In the genomic region with DNA sequence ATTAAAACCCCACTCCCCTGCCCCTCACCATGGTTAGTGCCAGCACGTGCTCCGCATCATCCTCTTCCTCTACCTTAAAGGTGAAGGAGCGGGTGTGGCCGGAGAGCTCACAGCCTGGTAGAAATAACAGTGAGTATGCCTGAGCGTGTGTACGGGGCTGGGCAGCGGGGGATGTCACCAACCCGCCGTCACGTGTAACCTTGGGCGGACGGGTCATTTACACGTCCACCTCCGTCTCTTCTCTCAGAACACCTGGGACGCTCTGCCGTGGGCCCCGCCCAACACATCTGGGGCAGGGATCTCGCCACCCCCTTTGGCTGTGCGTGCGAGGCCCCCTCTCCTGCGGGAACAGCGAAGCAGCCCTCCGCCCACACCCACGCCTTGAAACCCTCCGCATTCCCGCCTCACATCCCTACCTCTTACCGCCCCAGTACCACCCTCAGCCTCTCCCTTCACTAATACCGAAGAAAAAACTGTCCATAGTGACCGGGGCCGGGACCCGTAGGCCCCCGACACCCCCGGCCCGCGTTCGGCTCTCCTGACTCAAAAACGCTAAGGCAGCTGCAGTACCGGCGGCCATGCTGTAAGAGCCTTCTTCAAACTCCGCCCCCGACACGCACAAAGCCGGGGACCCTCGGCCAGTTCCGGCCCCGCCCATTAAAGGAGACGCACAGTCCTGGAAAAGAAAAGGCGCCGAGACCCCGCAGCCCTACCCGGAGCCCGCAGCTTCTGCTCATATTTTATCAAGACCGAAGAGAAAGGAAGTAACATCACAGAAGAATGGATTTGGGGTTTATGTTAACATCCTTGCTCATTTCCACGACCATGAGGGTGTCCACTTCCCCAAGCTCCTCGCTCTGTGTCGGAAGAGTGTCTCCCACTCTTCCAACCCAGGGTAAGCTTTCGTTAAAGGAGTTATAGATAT, we compare ENCODE assay signal across 8 cellular contexts. TPM values are rescaled to one million over a fixed set of nuclear protein-coding genes. Genes with fewer than 3 reads are reported as not detected.
DNase-seq lines count a peak whose midpoint lies in the region; ATAC-seq and TF ChIP-seq lines count a peak whose summit lies in the region.

TSS of gene NPM3 (minus strand) at position 636 of the 925 bp plus-strand sequence. CDS start at position 580, 56 bp downstream.

- peak within 1 kb of the TSS; percentile 74 for H3K4me3 ChIP-seq in SJCRH30
- H3K4me3 ChIP-seq in neuron (ENCODE audit: low read length), result peak within 1 kb of the TSS; percentile 73
- H3K4me3 ChIP-seq in stomach smooth muscle (ENCODE audit: low read length in 2 of 2), result peak within 1 kb of the TSS; percentile 86 to 89

- in situ Hi-C loops in Caki2 (cut with HindIII; ENCODE audit: low pct_unique_long_range_greater_than_20kb, low sequenced_read_pairs), result no loop called here

- no peak for TF ChIP-seq CTCF in foreskin keratinocyte (conservative IDR thresholded peaks at IDR 0.05)

- H3K4me1 ChIP-seq in SJCRH30 (peaks cover 28% of the 10 kb centered on the region), foreskin keratinocyte (peaks cover 4% of the 10 kb centered on the region), neuron (ENCODE audit: insufficient read depth, low read length) (peaks cover 22% of the 10 kb centered on the region), stomach smooth muscle (ENCODE audit: control insufficient read depth, insufficient read depth, low read length) (peaks cover 50% of the 10 kb centered on the region)

- H3K27ac ChIP-seq in KOPT-K1 (ENCODE audit: low read depth, low read length, poor library complexity, severe bottlenecking), result peak within 1 kb of the TSS; percentile 71
- H3K27ac ChIP-seq in SJCRH30, result peak within 1 kb of the TSS; percentile 68
- H3K27ac ChIP-seq in foreskin keratinocyte, result peak within 1 kb of the TSS; percentile 31
- peak within 1 kb of the TSS; percentile 31 for H3K27ac ChIP-seq in stomach smooth muscle (ENCODE audit: low read length)

- H3K27me3 ChIP-seq in SJCRH30 (no peaks in the 10 kb centered on the region), foreskin keratinocyte (peaks cover 17% of the 10 kb centered on the region), neuron (ENCODE audit: insufficient read depth, low read length) (peaks cover 12% of the 10 kb centered on the region), stomach smooth muscle (ENCODE audit: control insufficient read depth in 1 of 2, insufficient read depth in 2 of 2, low read length in 2 of 2) (peaks cover 14 to 23% of the 10 kb centered on the region in 2 donors)

- peaks cover 33% of the 10 kb centered on the region for H3K36me3 ChIP-seq in KOPT-K1 (ENCODE audit: insufficient read depth, low read length)
- H3K36me3 ChIP-seq in SJCRH30, result peaks cover 36% of the 10 kb centered on the region
- H3K36me3 ChIP-seq in neuron (ENCODE audit: insufficient read depth, low read length), result peaks cover 39% of the 10 kb centered on the region
- H3K36me3 ChIP-seq in stomach smooth muscle (ENCODE audit: control insufficient read depth in 2 of 2, insufficient read depth in 2 of 2, low read length in 2 of 2), result peaks cover 22 to 30% of the 10 kb centered on the region in 2 donors

- H3K9me3 ChIP-seq in KOPT-K1 (ENCODE audit: insufficient read depth, low read length, poor library complexity, severe bottlenecking) (no peaks in the 10 kb centered on the region), SJCRH30 (replicated peaks) (no peaks in the 10 kb centered on the region), neuron (ENCODE audit: low read length) (no peaks in the 10 kb centered on the region), stomach smooth muscle (ENCODE audit: control insufficient read depth in 2 of 2, low read length in 2 of 2) (no peaks in the 10 kb centered on the region)

- H2AFZ ChIP-seq in neuron (ENCODE audit: low read depth, low read length), result no peak within 1 kb of the TSS

- H3K9ac ChIP-seq in stomach smooth muscle (ENCODE audit: low read length in 2 of 2), result peak within 1 kb of the TSS; percentile 79 to 85

- DNase-seq in Caki2 (ENCODE audit: low read depth) (peak; percentile 72), SJCRH30 (peak; percentile 94 to 96), activated gamma-delta T cell (lab: John Stamatoyannopoulos, UW) (peak; percentile 45), foreskin keratinocyte (peak; percentile 23 to 67)

- ATAC-seq in GM21423 (IDR thresholded peaks at IDR 0.05; ENCODE audit: unreplicated experiment) (peak; percentile 61), foreskin keratinocyte (peak; percentile 67)

RNA-seq across cellular contexts. Expression of gene NPM3, which starts in this region (rescaled TPM):
- 73.2 and 172 TPM in 2 replicates for total RNA-seq in Caki2 (2014; rRNA removed; shearing (Covaris generic); ENCODE audit: low replicate concordance)
- total RNA-seq in SJCRH30 (2014; rRNA removed; shearing (Covaris generic)), result 238 and 287 TPM in 2 replicates
- total RNA-seq in foreskin keratinocyte, result 126 and 136 TPM in 2 replicates
- polyA plus RNA-seq in foreskin keratinocyte, result 185 and 194 TPM in 2 replicates

Comparison
In these comparisons a context has a peak if more than half of its experiments do, and no peak if none do; other contexts are left out.
1. Peak in every context shown above with its lines: DNase-seq, ATAC-seq, H3K4me3 ChIP-seq and H3K27ac ChIP-seq.
2. DNase-seq: peak in every context shown above with its lines; median percentile 95 in SJCRH30; 72 in Caki2; 45 in activated gamma-delta T cell; 45 in foreskin keratinocyte.